In the genomic region with DNA sequence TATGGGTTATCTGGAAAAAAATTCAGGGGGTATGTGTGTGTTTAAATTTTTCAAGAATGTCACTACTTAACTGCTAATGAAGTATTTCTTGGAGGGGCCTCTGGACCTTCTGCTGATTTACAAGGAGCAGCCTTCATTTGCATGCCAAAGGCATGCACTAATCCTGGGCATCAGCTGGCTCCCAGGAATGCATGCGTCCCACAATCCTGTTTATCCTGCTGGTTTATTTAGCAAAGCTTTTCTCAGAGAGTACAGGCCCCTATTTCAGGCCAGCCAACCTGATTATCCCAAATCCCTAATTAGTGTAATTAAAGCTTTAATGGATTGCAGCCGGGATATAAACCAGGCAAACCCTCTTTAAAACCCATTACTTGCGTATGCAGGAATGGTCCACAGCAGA, we compare ENCODE assay signal across 18 cellular contexts.
DNase-seq lines count a peak whose midpoint lies in the region; ATAC-seq and TF ChIP-seq lines count a peak whose summit lies in the region.
"Had no signal": no experiment of that assay in that cellular context is flagged by ENCODE, and none has a peak within 500 bp of the region (broad histone marks: within the 10 kb centered on the region; RNA-seq: fewer than 3 reads in every experiment).

No MANE protein-coding gene starts in this region.

- no peaks in the 10 kb centered on the region for H3K79me1 ChIP-seq in H9 (ENCODE audit: insufficient read depth, low read depth, low read length, poor library complexity, severe bottlenecking)

- H3T11ph ChIP-seq in H9 (ENCODE audit: low read length): no peak overlapping the region

- H2BK5ac ChIP-seq in H9 (ENCODE audit: insufficient read length, low read length): no peak overlapping the region

- peak overlapping the region; percentile 88 for H3K27ac ChIP-seq in H9 (ENCODE audit: insufficient read length, low read depth, low read length)
- H3K27ac ChIP-seq: upper lobe of left lung had no signal

- no peak overlapping the region for H3K9ac ChIP-seq in H9 (ENCODE audit: extremely low read depth, insufficient read length, low read length)

- no peaks in the 10 kb centered on the region for H3K9me3 Mint-ChIP-seq in H9
- H3K9me3 Mint-ChIP-seq: activated T-helper 17 cell treated with anti-CD3 and anti-CD28 coated beads, Interleukin-2, amount 50 U/mL, for 72 hours; nephron had no signal

- no peaks in the 10 kb centered on the region for H3K36me3 Mint-ChIP-seq in H9 (ENCODE audit: insufficient read depth in 1 of 3, low read depth in 3 of 3)

- H2BK120ac ChIP-seq in H9 (ENCODE audit: low read depth, low read length, poor library complexity, severe bottlenecking): no peak overlapping the region

- H2BK20ac ChIP-seq in H9 (ENCODE audit: low read depth, low read length, poor library complexity, severe bottlenecking): no peak overlapping the region

- H3K4me2 ChIP-seq in H9 (ENCODE audit: insufficient read depth, insufficient read length, low read length): peak overlapping the region; percentile 23

- no peak overlapping the region for H2BK15ac ChIP-seq in H9 (ENCODE audit: low read depth, low read length)

- H3K18ac ChIP-seq in H9 (ENCODE audit: insufficient read length, low read depth, low read length): peak overlapping the region; percentile 28

- no peaks in the 10 kb centered on the region for H3K27me3 ChIP-seq in H9 (ENCODE audit: insufficient read depth, low read length)
- H3K27me3 ChIP-seq: upper lobe of left lung had no signal

- no peaks in the 10 kb centered on the region for H3K9me3 ChIP-seq in H9 (ENCODE audit: control insufficient read depth, low read depth, low read length)
- H3K9me3 ChIP-seq: upper lobe of left lung had no signal

- H4K20me1 ChIP-seq in H9 (ENCODE audit: control insufficient read depth, insufficient read depth, insufficient read length): no peaks in the 10 kb centered on the region

- peak overlapping the region; percentile 46 to 60; a peak in 4 of 5 replicates for H3K4me3 Mint-ChIP-seq in H9
- H3K4me3 Mint-ChIP-seq: activated T-helper 17 cell treated with anti-CD3 and anti-CD28 coated beads, Interleukin-2, amount 50 U/mL, for 72 hours; nephron; T-helper 17 cell had no signal

- no peak overlapping the region for H4K5ac ChIP-seq in H9 (ENCODE audit: insufficient read length, low read depth, low read length)

- H3K23ac ChIP-seq in H9 (ENCODE audit: insufficient read length, low read depth, low read length): no peak overlapping the region

- H2AFZ ChIP-seq in H9 (ENCODE audit: low read length): no peak overlapping the region

- H3K79me2 ChIP-seq in H9 (ENCODE audit: insufficient read depth, low read length): no peaks in the 10 kb centered on the region

- H3K23me2 ChIP-seq in H9 (ENCODE audit: insufficient read length, low read depth, low read length, poor library complexity, severe bottlenecking): no peaks in the 10 kb centered on the region

- no peaks in the 10 kb centered on the region for H3K27me3 Mint-ChIP-seq in H9 (ENCODE audit: low read depth)
- H3K27me3 Mint-ChIP-seq: activated T-helper 17 cell treated with anti-CD3 and anti-CD28 coated beads, Interleukin-2, amount 50 U/mL, for 72 hours; T-helper 17 cell had no signal

- no peak overlapping the region for H2AK5ac ChIP-seq in H9 (ENCODE audit: insufficient read length, low read length)

- no peak overlapping the region for H3K56ac ChIP-seq in H9 (ENCODE audit: insufficient read length, low read depth, low read length)

- DNase-seq in H9 (peak; percentile 76), SK-N-DZ (ENCODE audit: low spot score) (peak; percentile 2), hepatic stellate cell (ENCODE audit: low spot score) (peak; percentile 19), retina (peak; percentile 21), omental fat pad (ENCODE audit: low spot score) (no peak)
- DNase-seq in activated effector memory CD4-positive, alpha-beta T cell treated with Interleukin-2 at 50 U/mL for 16 hours: no peak
- DNase-seq: activated CD4-positive, alpha-beta T cell treated with anti-CD3 and anti-CD28 coated beads for 1 hour; C1 segment of cervical spinal cord; foreskin melanocyte; NCI-H226; SHP77 treated with DMSO at 0.1 percent for 48 hours; stimulated activated naive CD4-positive, alpha-beta T cell; T-helper 17 cell; upper lobe of left lung had no signal

- WGBS in H9 (ENCODE audit: extremely low coverage, insufficient read length, low lambda C conversion rate): no CpG with 5 or more reads among the region's 3 CpGs

- H4K91ac ChIP-seq in H9 (ENCODE audit: insufficient read length, low read depth, low read length): no peak overlapping the region

- H3K14ac ChIP-seq in H9 (ENCODE audit: insufficient read depth, low read length): no peak overlapping the region

- TF ChIP-seq CTCF in H9 (conservative IDR thresholded peaks at IDR 0.05) (no peak), omental fat pad (IDR thresholded peaks at IDR 0.05) (no peak)

- H3K27ac Mint-ChIP-seq in H9: peak overlapping the region; percentile 96 to 99 (median 97)
- H3K27ac Mint-ChIP-seq: activated T-helper 17 cell treated with anti-CD3 and anti-CD28 coated beads, Interleukin-2, amount 50 U/mL, for 72 hours; nephron; T-helper 17 cell had no signal

- H4K8ac ChIP-seq in H9 (replicated peaks; ENCODE audit: insufficient read length, low read depth, low read length): no peak overlapping the region

- peaks cover 35% of the 10 kb centered on the region; the same call in 1 of the 2 replicates for H3K4me1 ChIP-seq in H9 (ENCODE audit: insufficient read depth, low read length)
- H3K4me1 ChIP-seq: upper lobe of left lung had no signal

- peaks cover 83 to 86% of the 10 kb centered on the region in 2 experiments for H3K4me1 Mint-ChIP-seq in H9
- H3K4me1 Mint-ChIP-seq: activated T-helper 17 cell treated with anti-CD3 and anti-CD28 coated beads, Interleukin-2, amount 50 U/mL, for 72 hours had no signal

- ATAC-seq in GM21528 (IDR thresholded peaks at IDR 0.05; ENCODE audit: low FRiP score, unreplicated experiment) (no peak), HG03097 (IDR thresholded peaks at IDR 0.05; ENCODE audit: low FRiP score, unreplicated experiment) (no peak), omental fat pad (ENCODE audit: low FRiP score) (no peak)
- ATAC-seq: activated T-helper 17 cell treated with anti-CD3 and anti-CD28 coated beads, Interleukin-2, amount 50 U/mL, for 72 hours; T-helper 17 cell had no signal

- H3K4ac ChIP-seq in H9 (ENCODE audit: low read depth, low read length): no peak overlapping the region

- no peak overlapping the region for H2BK12ac ChIP-seq in H9 (ENCODE audit: insufficient read length, low read depth, low read length)

Comparison
In these comparisons a context has a peak if more than half of its experiments do, and no peak if none do; other contexts are left out.
1. DNase-seq: peak in H9 (single experiment), SK-N-DZ (single experiment), hepatic stellate cell (single experiment) and retina (single experiment); none in omental fat pad (single experiment) and activated effector memory CD4-positive, alpha-beta T cell treated with Interleukin-2 at 50 U/mL for 16 hours (single experiment).